1 cellular context compared by ENCODE assay signal in genomic region chr6:76330031-76330430, GRCh38.
TF ChIP-seq lines count a peak whose summit lies in the region.

No MANE protein-coding gene starts in this region.

TF ChIP-seq in HCT116, 20 proteins besides CTCF, POLR2A, EP300 and RAD21 (continued from another document):
- TF ChIP-seq ZBTB33 (IDR thresholded peaks at IDR 0.05; ENCODE audit: extremely low read depth, insufficient replicate concordance, low read length): no peak
- no peak for TF ChIP-seq ZNF274 (IDR thresholded peaks at IDR 0.05; ENCODE audit: low read depth, low read length)
- TF ChIP-seq SIN3A (IDR thresholded peaks at IDR 0.05; ENCODE audit: low read depth): no peak
- no peak for TF ChIP-seq EZH2phosphoT487 (IDR thresholded peaks at IDR 0.05; ENCODE audit: borderline replicate concordance)
- TF ChIP-seq TCF7L2 (IDR thresholded peaks at IDR 0.05; ENCODE audit: borderline replicate concordance, extremely low read depth, insufficient read depth, insufficient read length): no peak
- TF ChIP-seq ZFX (IDR thresholded peaks at IDR 0.05): no peak
- TF ChIP-seq ATF3 (IDR thresholded peaks at IDR 0.05): no peak
- TF ChIP-seq ELF1 (IDR thresholded peaks at IDR 0.05; ENCODE audit: borderline replicate concordance, low read depth): no peak
- no peak for TF ChIP-seq EZH2 (IDR thresholded peaks at IDR 0.05)
- TF ChIP-seq EGR1 (IDR thresholded peaks at IDR 0.05; ENCODE audit: low read depth): no peak
- no peak for TF ChIP-seq POLR2AphosphoS5 (IDR thresholded peaks at IDR 0.05; ENCODE audit: low read depth, low read length)
- no peak for TF ChIP-seq SRF (IDR thresholded peaks at IDR 0.05; ENCODE audit: low read depth)
- no peak for TF ChIP-seq CBX3 (IDR thresholded peaks at IDR 0.05; ENCODE audit: low read depth)
- TF ChIP-seq CEBPB (IDR thresholded peaks at IDR 0.05; ENCODE audit: low read depth): no peak
